15 cellular contexts compared by ENCODE assay signal in genomic region chr3:149153402-149153801, GRCh38. TPM values are rescaled to one million over a fixed set of nuclear protein-coding genes. Genes with fewer than 3 reads are reported as not detected.
DNase-seq lines count a peak whose midpoint lies in the region; ATAC-seq and TF ChIP-seq lines count a peak whose summit lies in the region.
"Had no signal": no experiment of that assay in that cellular context is flagged by ENCODE, and none has a peak within 500 bp of the region (broad histone marks: within the 10 kb centered on the region; RNA-seq: fewer than 3 reads in every experiment).

No MANE protein-coding gene starts in this region.

- H2AFZ ChIP-seq in mammary epithelial cell (ENCODE audit: low read depth, low read length) (no peak overlapping the region), KMS-11 (ENCODE audit: low read depth) (peak overlapping the region; percentile 45; the same call in 1 of the 2 replicates)

- DNase-seq in mammary epithelial cell: peak; percentile 7
- DNase-seq in MCF 10A (ENCODE audit: unreplicated experiment): no peak
- peak; percentile 29 for DNase-seq in epithelial cell of esophagus (ENCODE audit: low read depth)
- DNase-seq in stimulated activated naive B cell treated with anti-CD40 and anti-IgM and Interleukin-4, amounts not matched to agents 10 μg/mL and 1 μg/mL and 100 μg/mL, for 72 hours: no peak
- DNase-seq in activated CD4-positive, CD25-positive, alpha-beta regulatory T cell treated with anti-CD3 and anti-CD28 coated beads, Interleukin-2, amount 50 U/mL, for 72 hours: no peak
- DNase-seq in T-helper 2 cell treated with Interferon-gamma antibody and Interleukin-4, amounts not matched to agents 5 μg/mL and 100 μg/mL, for 36 hours (ENCODE audit: low spot score): no peak
- DNase-seq: NCI-H187 treated with DMSO at 0.1 percent for 48 hours; NCI-H526; NK-92 treated with Interleukin-12 subunit alpha and Interleukin-12 subunit beta, amount 100 ng/mL, for 24 hours; OCI-M1 had no signal

- H3K79me2 ChIP-seq in mammary epithelial cell (ENCODE audit: insufficient read depth, low read length): no peaks in the 10 kb centered on the region
- H3K79me2 ChIP-seq in KMS-11 (ENCODE audit: insufficient read depth, low read depth): no peaks in the 10 kb centered on the region

- H3K36me3 Mint-ChIP-seq in MCF 10A (ENCODE audit: insufficient read depth, unreplicated experiment): peaks cover 42% of the 10 kb centered on the region
- peaks cover 31 to 44% of the 10 kb centered on the region in 2 donors for H3K36me3 Mint-ChIP-seq in stimulated activated naive B cell treated with anti-CD40 and anti-IgM and Interleukin-4, amounts not matched to agents 10 μg/mL and 1 μg/mL and 100 μg/mL, for 72 hours
- H3K36me3 Mint-ChIP-seq in T-helper 2 cell treated with Interferon-gamma antibody and Interleukin-4, amounts not matched to agents 5 μg/mL and 100 μg/mL, for 36 hours (ENCODE audit: low read depth): peaks cover 51% of the 10 kb centered on the region

- H3K4me2 ChIP-seq in mammary epithelial cell (ENCODE audit: insufficient read depth, low read depth, low read length) (no peak overlapping the region), KMS-11 (peak overlapping the region; percentile 100)

- no peaks in the 10 kb centered on the region for H3K9me3 ChIP-seq in mammary epithelial cell (replicated peaks; ENCODE audit: insufficient read depth, low read length)

- peaks cover 17% of the 10 kb centered on the region for H3K4me1 ChIP-seq in mammary epithelial cell (ENCODE audit: insufficient read depth, low read length)
- H3K4me1 ChIP-seq in KMS-11 (ENCODE audit: low read depth, poor library complexity, severe bottlenecking): peaks cover 74% of the 10 kb centered on the region

- H3K4me3 Mint-ChIP-seq in MCF 10A (ENCODE audit: unreplicated experiment): no peak overlapping the region
- H3K4me3 Mint-ChIP-seq in stimulated activated naive B cell treated with anti-CD40 and anti-IgM and Interleukin-4, amounts not matched to agents 10 μg/mL and 1 μg/mL and 100 μg/mL, for 72 hours: no peak overlapping the region
- no peak overlapping the region for H3K4me3 Mint-ChIP-seq in T-helper 2 cell treated with Interferon-gamma antibody and Interleukin-4, amounts not matched to agents 5 μg/mL and 100 μg/mL, for 36 hours

- H3K36me3 ChIP-seq in mammary epithelial cell (ENCODE audit: insufficient read depth, low read length) (peaks cover 8% of the 10 kb centered on the region), KMS-11 (ENCODE audit: insufficient read depth) (no peaks in the 10 kb centered on the region)

- H3K27ac Mint-ChIP-seq in MCF 10A (ENCODE audit: low read depth, unreplicated experiment): no peak overlapping the region
- H3K27ac Mint-ChIP-seq in stimulated activated naive B cell treated with anti-CD40 and anti-IgM and Interleukin-4, amounts not matched to agents 10 μg/mL and 1 μg/mL and 100 μg/mL, for 72 hours: peak overlapping the region; percentile 9
- no peak overlapping the region for H3K27ac Mint-ChIP-seq in T-helper 2 cell treated with Interferon-gamma antibody and Interleukin-4, amounts not matched to agents 5 μg/mL and 100 μg/mL, for 36 hours

- TF ChIP-seq CTCF in mammary epithelial cell (conservative IDR thresholded peaks at IDR 0.05 in 1 of 2, IDR thresholded peaks at IDR 0.05 in 1 of 2; ENCODE audit: extremely low read depth in 1 of 2, insufficient read depth in 1 of 2, low read depth in 1 of 2, low read length in 2 of 2) (no peak), MCF 10A (IDR thresholded peaks at IDR 0.05; ENCODE audit: unreplicated experiment) (no peak), KMS-11 (conservative IDR thresholded peaks at IDR 0.05; ENCODE audit: low read depth, low read length) (no peak), epithelial cell of esophagus (IDR thresholded peaks at IDR 0.05; ENCODE audit: insufficient read depth, low read depth, low read length, missing control alignments) (no peak)

- no peaks in the 10 kb centered on the region for H3K27me3 ChIP-seq in mammary epithelial cell (ENCODE audit: insufficient read depth, low read length)
- no peaks in the 10 kb centered on the region for H3K27me3 ChIP-seq in KMS-11 (ENCODE audit: insufficient read depth, low read depth)

- no peak for ATAC-seq in stimulated activated naive B cell treated with anti-CD40 and anti-IgM and Interleukin-4, amounts not matched to agents 10 μg/mL and 1 μg/mL and 100 μg/mL, for 72 hours (replicated peaks)
- no peak for ATAC-seq in GM19351 (IDR thresholded peaks at IDR 0.05; ENCODE audit: unreplicated experiment)
- ATAC-seq: K562 had no signal

- BruUV-seq in mammary epithelial cell (replicated peaks; lab: Mats Ljungman, UMichigan) (no TSS peak), MCF 10A (replicated peaks; lab: Mats Ljungman, UMichigan) (no TSS peak)

- POLR2A ChIA-PET in MCF 10A (lab: Yijun Ruan, JAX): interaction anchor here (1.3 kb wide), 1 partner anchor 26 kb away, joined by 5 read pairs; no protein-coding TSS in a partner anchor

- intact Hi-C loops in mammary epithelial cell (cut with micrococcal nuclease) (no loop called here), MCF 10A (cut with micrococcal nuclease) (no loop called here)

- dilution Hi-C loops in mammary epithelial cell (cut with HindIII; ENCODE audit: low sequenced_read_pairs): no loop called here

- no peaks in the 10 kb centered on the region for H3K9me3 Mint-ChIP-seq in MCF 10A (ENCODE audit: unreplicated experiment)
- H3K9me3 Mint-ChIP-seq in stimulated activated naive B cell treated with anti-CD40 and anti-IgM and Interleukin-4, amounts not matched to agents 10 μg/mL and 1 μg/mL and 100 μg/mL, for 72 hours: no peaks in the 10 kb centered on the region
- no peaks in the 10 kb centered on the region for H3K9me3 Mint-ChIP-seq in T-helper 2 cell treated with Interferon-gamma antibody and Interleukin-4, amounts not matched to agents 5 μg/mL and 100 μg/mL, for 36 hours

- in situ Hi-C loops in mammary epithelial cell (cut with MboI; ENCODE audit: low sequenced_read_pairs in 2 of 2): no loop called here

- no peaks in the 10 kb centered on the region for H4K20me1 ChIP-seq in mammary epithelial cell (ENCODE audit: insufficient read depth, low read length)
- H4K20me1 ChIP-seq in KMS-11 (ENCODE audit: insufficient read depth): no peaks in the 10 kb centered on the region

- H3K4me1 Mint-ChIP-seq in MCF 10A (ENCODE audit: insufficient read depth, unreplicated experiment): no peaks in the 10 kb centered on the region
- H3K4me1 Mint-ChIP-seq in stimulated activated naive B cell treated with anti-CD40 and anti-IgM and Interleukin-4, amounts not matched to agents 10 μg/mL and 1 μg/mL and 100 μg/mL, for 72 hours: peaks cover 21 to 34% of the 10 kb centered on the region in 2 donors
- peaks cover 15% of the 10 kb centered on the region for H3K4me1 Mint-ChIP-seq in T-helper 2 cell treated with Interferon-gamma antibody and Interleukin-4, amounts not matched to agents 5 μg/mL and 100 μg/mL, for 36 hours (ENCODE audit: low read depth)

- H3K27ac ChIP-seq in mammary epithelial cell (ENCODE audit: insufficient read depth, low read depth, low read length) (no peak overlapping the region), KMS-11 (peak overlapping the region; percentile 95)
- H3K27ac ChIP-seq: HL-60 had no signal

- no peaks in the 10 kb centered on the region for H3K27me3 Mint-ChIP-seq in MCF 10A (ENCODE audit: insufficient read depth, unreplicated experiment)
- no peaks in the 10 kb centered on the region for H3K27me3 Mint-ChIP-seq in stimulated activated naive B cell treated with anti-CD40 and anti-IgM and Interleukin-4, amounts not matched to agents 10 μg/mL and 1 μg/mL and 100 μg/mL, for 72 hours
- H3K27me3 Mint-ChIP-seq in T-helper 2 cell treated with Interferon-gamma antibody and Interleukin-4, amounts not matched to agents 5 μg/mL and 100 μg/mL, for 36 hours (ENCODE audit: low read depth): no peaks in the 10 kb centered on the region

- CTCF ChIA-PET in mammary epithelial cell (lab: Charles Lee; ENCODE audit: low non-redundant PET) (no interaction called here), MCF 10A (lab: Yijun Ruan, JAX) (interaction anchor here (0.8 to 1.7 kb wide), 2 partner anchors 33 to 198 kb away, joined by 5 to 10 read pairs; no protein-coding TSS in a partner anchor)

- H3K9ac ChIP-seq in mammary epithelial cell (ENCODE audit: insufficient read depth, low read length) (no peak overlapping the region), KMS-11 (peak overlapping the region; percentile 66; the same call in 1 of the 2 replicates)

- H3K4me3 ChIP-seq in mammary epithelial cell (replicated peaks in 1 of 3; ENCODE audit: insufficient read depth in 1 of 3, low read depth in 2 of 3, low read length in 3 of 3) (no peak overlapping the region), KMS-11 (IDR thresholded peaks at IDR 0.05; ENCODE audit: insufficient read depth, low read depth, low read length) (peak overlapping the region; percentile 70), epithelial cell of esophagus (ENCODE audit: low read length) (no peak overlapping the region)
- H3K4me3 ChIP-seq: GM12878, K562 had no signal

RNA-seq across cellular contexts. Expression of gene HPS3, which starts 24.0 kb away (rescaled TPM):
- 10 to 100 TPM; 11.9 to 21.2 TPM for total RNA-seq in mammary epithelial cell
- polyA plus RNA-seq in mammary epithelial cell: 11.0 TPM
- 15.5 TPM for polyA minus RNA-seq in mammary epithelial cell
- 7.7 and 11.1 TPM in 2 replicates for total RNA-seq in MCF 10A (2022)

Comparison
In these comparisons a context has a peak if more than half of its experiments do, and no peak if none do; other contexts are left out.
1. DNase-seq: peak in mammary epithelial cell (single experiment) and epithelial cell of esophagus (single experiment); none in MCF 10A (single experiment), stimulated activated naive B cell treated with anti-CD40 and anti-IgM and Interleukin-4, amounts not matched to agents 10 μg/mL and 1 μg/mL and 100 μg/mL, for 72 hours (single experiment), activated CD4-positive, CD25-positive, alpha-beta regulatory T cell treated with anti-CD3 and anti-CD28 coated beads, Interleukin-2, amount 50 U/mL, for 72 hours (single experiment) and T-helper 2 cell treated with Interferon-gamma antibody and Interleukin-4, amounts not matched to agents 5 μg/mL and 100 μg/mL, for 36 hours (single experiment).